ENCODE assay signal across 1 cellular context in genomic region chr17:68460096-68460495, GRCh38.
TF ChIP-seq lines count a peak whose summit lies in the region.

No MANE protein-coding gene starts in this region.

TF ChIP-seq in GM12878, 131 proteins besides CTCF, POLR2A, EP300 and RAD21:
- TF ChIP-seq IKZF2 (IDR thresholded peaks at IDR 0.05) (peak; percentile 14 to 30), POLR2AphosphoS5 (IDR thresholded peaks at IDR 0.05; ENCODE audit: low read length) (no peak), EED (IDR thresholded peaks at IDR 0.05; ENCODE audit: low read depth) (peak; percentile 64; the same call in 1 of the 2 replicates), ZNF687 (IDR thresholded peaks at IDR 0.05) (no peak), ATF2 (IDR thresholded peaks at IDR 0.05; ENCODE audit: low read length) (no peak), RELB (IDR thresholded peaks at IDR 0.05; ENCODE audit: low read depth) (0 out of 2 replicates have a peak, but pooled peaks have one; percentile 7), PKNOX1 (IDR thresholded peaks at IDR 0.05) (peak; percentile 65), MLLT1 (IDR thresholded peaks at IDR 0.05) (peak; percentile 16; the same call in 1 of the 2 replicates), ZBTB11 (CRISPR knock-in tag; IDR thresholded peaks at IDR 0.05) (no peak), ZBTB40 (IDR thresholded peaks at IDR 0.05; ENCODE audit: borderline replicate concordance) (no peak), SUPT20H (IDR thresholded peaks at IDR 0.05; ENCODE audit: borderline replicate concordance, control insufficient read depth, low read depth, low read length) (no peak)
